In genomic region chr17:59890720-59891119, GRCh38 we compare ENCODE assay signal across 10 cellular contexts. TPM values are rescaled to one million over a fixed set of nuclear protein-coding genes. Genes with fewer than 3 reads are reported as not detected.
DNase-seq lines count a peak whose midpoint lies in the region; ATAC-seq lines count a peak whose summit lies in the region.
"Had no signal": no experiment of that assay in that cellular context is flagged by ENCODE, and none has a peak within 500 bp of the region (broad histone marks: within the 10 kb centered on the region; RNA-seq: fewer than 3 reads in every experiment).

No MANE protein-coding gene starts in this region.

- peak overlapping the region; percentile 13 to 45 for H3K27ac Mint-ChIP-seq in T-cell
- peak overlapping the region; percentile 44 for H3K27ac Mint-ChIP-seq in stimulated activated naive B cell treated with anti-CD40 and anti-IgM and Interleukin-4, amounts not matched to agents 10 μg/mL and 1 μg/mL and 100 μg/mL, for 72 hours

- ATAC-seq in activated T-cell treated with anti-CD3 and anti-CD28 coated beads, Interleukin-2, amount 50 U/mL, for 4 hours, result peak; percentile 11 to 17
- no peak for ATAC-seq in T-cell (replicated peaks in 1 of 4)
- ATAC-seq in esophagus mucosa, result peak; percentile 22
- ATAC-seq in stimulated activated naive B cell treated with anti-CD40 and anti-IgM and Interleukin-4, amounts not matched to agents 10 μg/mL and 1 μg/mL and 100 μg/mL, for 72 hours (replicated peaks), result no peak
- no peak for ATAC-seq in HG02759 (IDR thresholded peaks at IDR 0.05; ENCODE audit: unreplicated experiment)

- POLR2A ChIA-PET in T-cell (lab: Charles Lee), result interaction anchor here (0.6 to 1.1 kb wide), 5 partner anchors 24 to 105 kb away, joined by 3 to 7 read pairs (median 4); no protein-coding TSS in a partner anchor

- no peaks in the 10 kb centered on the region for H3K27me3 Mint-ChIP-seq in activated T-cell treated with anti-CD3 and anti-CD28 coated beads, Interleukin-2, amount 50 U/mL, for 4 hours (ENCODE audit: low read depth)
- no peaks in the 10 kb centered on the region for H3K27me3 Mint-ChIP-seq in T-cell
- no peaks in the 10 kb centered on the region for H3K27me3 Mint-ChIP-seq in stimulated activated naive B cell treated with anti-CD40 and anti-IgM and Interleukin-4, amounts not matched to agents 10 μg/mL and 1 μg/mL and 100 μg/mL, for 72 hours

- peaks cover 9% of the 10 kb centered on the region for H3K36me3 Mint-ChIP-seq in activated T-cell treated with anti-CD3 and anti-CD28 coated beads, Interleukin-2, amount 50 U/mL, for 4 hours (ENCODE audit: insufficient read depth)
- peaks cover 19% of the 10 kb centered on the region for H3K36me3 Mint-ChIP-seq in T-cell
- peaks cover 14 to 26% of the 10 kb centered on the region in 2 donors for H3K36me3 Mint-ChIP-seq in stimulated activated naive B cell treated with anti-CD40 and anti-IgM and Interleukin-4, amounts not matched to agents 10 μg/mL and 1 μg/mL and 100 μg/mL, for 72 hours

- peak overlapping the region; percentile 17 for H3K4me3 Mint-ChIP-seq in activated T-cell treated with anti-CD3 and anti-CD28 coated beads, Interleukin-2, amount 50 U/mL, for 4 hours
- H3K4me3 Mint-ChIP-seq in T-cell, result peak overlapping the region; percentile 52 to 100 (median 70)
- peak overlapping the region in 1 of 2 donors; percentile 30 for H3K4me3 Mint-ChIP-seq in stimulated activated naive B cell treated with anti-CD40 and anti-IgM and Interleukin-4, amounts not matched to agents 10 μg/mL and 1 μg/mL and 100 μg/mL, for 72 hours

- no peak for DNase-seq in activated T-cell treated with anti-CD3 and anti-CD28 coated beads, Interleukin-2, amount 50 U/mL, for 4 hours
- no peak for DNase-seq in activated T-cell treated with anti-CD3 and anti-CD28 coated beads, Interleukin-2, amount 50 U/mL, for 1 hour
- DNase-seq in T-cell (no peak), NCI-H1092 treated with DMSO at 0.1 percent for 48 hours (lab: John Stamatoyannopoulos, UW) (no peak), NCI-H187 treated with DMSO at 0.1 percent for 48 hours (lab: John Stamatoyannopoulos, UW) (no peak)
- no peak for DNase-seq in stimulated activated naive B cell treated with anti-CD40 and anti-IgM and Interleukin-4, amounts not matched to agents 10 μg/mL and 1 μg/mL and 100 μg/mL, for 72 hours
- DNase-seq: NCI-H345, uterus had no signal

- CTCF ChIA-PET in T-cell (lab: Charles Lee), result interaction anchor here in 1 of 2 donors (0.6 kb wide), 1 partner anchor 331 kb away, joined by 3 read pairs; no protein-coding TSS in a partner anchor

- H3K4me1 Mint-ChIP-seq in activated T-cell treated with anti-CD3 and anti-CD28 coated beads, Interleukin-2, amount 50 U/mL, for 4 hours (ENCODE audit: low read depth), result peaks cover 44% of the 10 kb centered on the region
- peaks cover 61 to 68% (median 61%) of the 10 kb centered on the region in 3 donors for H3K4me1 Mint-ChIP-seq in T-cell
- H3K4me1 Mint-ChIP-seq in stimulated activated naive B cell treated with anti-CD40 and anti-IgM and Interleukin-4, amounts not matched to agents 10 μg/mL and 1 μg/mL and 100 μg/mL, for 72 hours, result peaks cover 19 to 35% of the 10 kb centered on the region in 2 donors

- no peaks in the 10 kb centered on the region for H3K9me3 Mint-ChIP-seq in activated T-cell treated with anti-CD3 and anti-CD28 coated beads, Interleukin-2, amount 50 U/mL, for 4 hours
- H3K9me3 Mint-ChIP-seq in T-cell, result no peaks in the 10 kb centered on the region
- no peaks in the 10 kb centered on the region for H3K9me3 Mint-ChIP-seq in stimulated activated naive B cell treated with anti-CD40 and anti-IgM and Interleukin-4, amounts not matched to agents 10 μg/mL and 1 μg/mL and 100 μg/mL, for 72 hours

RNA-seq across cellular contexts. Expression of gene TUBD1, which starts 2.0 kb away (rescaled TPM):
- 1 to 10 TPM; 6.5 to 9.6 (median 8.0) TPM for total RNA-seq in activated T-cell treated with anti-CD3 and anti-CD28 coated beads, Interleukin-2, amount 50 U/mL, for 4 hours
- total RNA-seq in T-cell (10 to 100 TPM; 16.6 to 27.9 (median 25.1) TPM), esophagus mucosa (12.5 TPM)

RNA-seq across cellular contexts. Expression of gene RPS6KB1, which starts 2.2 kb away (rescaled TPM):
- total RNA-seq in activated T-cell treated with anti-CD3 and anti-CD28 coated beads, Interleukin-2, amount 50 U/mL, for 4 hours, result 10 to 100 TPM; 45.3 to 50.1 (median 49.6) TPM
- total RNA-seq in T-cell (10 to 100 TPM; 57.7 to 90.4 (median 61.7) TPM), esophagus mucosa (36.6 TPM)

Comparison
In these comparisons a context has a peak if more than half of its experiments do, and no peak if none do; other contexts are left out.
1. ATAC-seq: peak in activated T-cell treated with anti-CD3 and anti-CD28 coated beads, Interleukin-2, amount 50 U/mL, for 4 hours (2 of 2) and esophagus mucosa (single experiment); none in T-cell (0 of 4), stimulated activated naive B cell treated with anti-CD40 and anti-IgM and Interleukin-4, amounts not matched to agents 10 μg/mL and 1 μg/mL and 100 μg/mL, for 72 hours (0 of 2) and HG02759 (single experiment).